In genomic region chr3:12898980-12899755, GRCh38 we compare ENCODE assay signal across 17 cellular contexts. TPM values are rescaled to one million over a fixed set of nuclear protein-coding genes. Genes with fewer than 3 reads are reported as not detected.
DNase-seq lines count a peak whose midpoint lies in the region; ATAC-seq, FAIRE-seq and TF ChIP-seq lines count a peak whose summit lies in the region.
"Had no signal": no experiment of that assay in that cellular context is flagged by ENCODE, and none has a peak within 500 bp of the region (broad histone marks: within the 10 kb centered on the region; RNA-seq: fewer than 3 reads in every experiment).

No MANE protein-coding gene starts in this region.

- intact Hi-C loops in HepG2 (cut with micrococcal nuclease; ENCODE audit: unreplicated experiment) = no loop called here

- no peak overlapping the region for H3K4me3 Mint-ChIP-seq in CD4-positive, CD25-positive, alpha-beta regulatory T cell
- peak overlapping the region; percentile 9 for H3K4me3 Mint-ChIP-seq in T-helper 17 cell
- no peak overlapping the region for H3K4me3 Mint-ChIP-seq in progenitor cell of endocrine pancreas (ENCODE audit: low read depth)
- H3K4me3 Mint-ChIP-seq: CD4-positive, alpha-beta T cell; GM23338 had no signal

- H3K9me3 ChIP-seq in CD4-positive, CD25-positive, alpha-beta regulatory T cell (ENCODE audit: control insufficient read depth in 2 of 2, low read length in 2 of 2) = no peaks in the 10 kb centered on the region
- H3K9me3 ChIP-seq in T-helper 17 cell (ENCODE audit: control insufficient read depth, low read length, poor library complexity, severe bottlenecking) (no peaks in the 10 kb centered on the region), HepG2 (ENCODE audit: low read length) (no peaks in the 10 kb centered on the region)

- TF ChIP-seq CTCF in HepG2 (CRISPR knock-in tag; IDR thresholded peaks at IDR 0.05) = no peak
- TF ChIP-seq CTCF in progenitor cell of endocrine pancreas (IDR thresholded peaks at IDR 0.05; ENCODE audit: unreplicated experiment) = no peak

- TF ChIP-seq RAD21 in HepG2 (CRISPR knock-in tag; IDR thresholded peaks at IDR 0.05) = no peak

- H3K4me1 Mint-ChIP-seq in CD4-positive, CD25-positive, alpha-beta regulatory T cell = peaks cover 0 to 4% (median 2%) of the 10 kb centered on the region in 4 donors
- H3K4me1 Mint-ChIP-seq in T-helper 17 cell (peaks cover 15% of the 10 kb centered on the region), progenitor cell of endocrine pancreas (ENCODE audit: low read depth) (no peaks in the 10 kb centered on the region)

- no peaks in the 10 kb centered on the region for H3K27me3 ChIP-seq in CD4-positive, CD25-positive, alpha-beta regulatory T cell (ENCODE audit: control insufficient read depth, insufficient read depth, low read length)
- no peaks in the 10 kb centered on the region; a peak in 1 of 5 replicates for H3K27me3 ChIP-seq in HepG2 (ENCODE audit: control insufficient read depth in 1 of 2, insufficient read depth in 2 of 2, low read length in 2 of 2)

- peaks cover 19% of the 10 kb centered on the region for H3K36me3 Mint-ChIP-seq in CD4-positive, CD25-positive, alpha-beta regulatory T cell
- H3K36me3 Mint-ChIP-seq in T-helper 17 cell (ENCODE audit: low read depth) = peaks cover 7% of the 10 kb centered on the region
- H3K36me3 Mint-ChIP-seq in progenitor cell of endocrine pancreas (ENCODE audit: insufficient read depth) = peaks cover 16% of the 10 kb centered on the region

- H3K79me2 ChIP-seq in HepG2 (ENCODE audit: insufficient read depth, low read length) = no peaks in the 10 kb centered on the region

- no peak for FAIRE-seq in HepG2 (lab: Jason Lieb, UNC)
- FAIRE-seq in GM19239 (lab: Jason Lieb, UNC) = no peak

- no peak overlapping the region for H3K27ac ChIP-seq in CD4-positive, CD25-positive, alpha-beta regulatory T cell (ENCODE audit: insufficient read depth, low read length, poor library complexity, severe bottlenecking)
- no peak overlapping the region for H3K27ac ChIP-seq in HepG2 (ENCODE audit: extremely low read length, insufficient read depth, low read length)
- H3K27ac ChIP-seq: SK-N-MC had no signal

- no peak overlapping the region for H3K4me3 ChIP-seq in CD4-positive, CD25-positive, alpha-beta regulatory T cell (ENCODE audit: low read depth, low read length)
- H3K4me3 ChIP-seq in HepG2 (replicated peaks in 1 of 3; ENCODE audit: insufficient read depth in 1 of 3, low read depth in 2 of 3, low read length in 3 of 3) = no peak overlapping the region
- H3K4me3 ChIP-seq: GM23338, SK-N-MC had no signal

- peak overlapping the region in 2 of 3 donors; percentile 56 to 58 for H3K27ac Mint-ChIP-seq in CD4-positive, CD25-positive, alpha-beta regulatory T cell
- H3K27ac Mint-ChIP-seq in T-helper 17 cell (no peak overlapping the region), progenitor cell of endocrine pancreas (peak overlapping the region; percentile 20)
- H3K27ac Mint-ChIP-seq: CD4-positive, alpha-beta T cell; GM23338 had no signal

- TF ChIP-seq EP300 in HepG2 (IDR thresholded peaks at IDR 0.05; ENCODE audit: low read depth in 2 of 2, low read length in 2 of 2) (no peak), HepG2 (CRISPR knock-in tag; IDR thresholded peaks at IDR 0.05; ENCODE audit: borderline replicate concordance) (no peak)

- CTCF ChIA-PET in HepG2 (lab: Yijun Ruan, JAX; ENCODE audit: low intra/inter-chr PET ratio, low total read pairs) = no interaction called here

- in situ Hi-C loops in HepG2 (cut with HindIII; ENCODE audit: extremely low pct_ligation_motif_present, low pct_unique_long_range_greater_than_20kb) = no loop called here

- no peaks in the 10 kb centered on the region for H3K9me3 Mint-ChIP-seq in CD4-positive, CD25-positive, alpha-beta regulatory T cell
- no peaks in the 10 kb centered on the region for H3K9me3 Mint-ChIP-seq in progenitor cell of endocrine pancreas (ENCODE audit: low read depth)
- H3K9me3 Mint-ChIP-seq: CD4-positive, alpha-beta T cell; GM23338 had no signal

- no peak overlapping the region for H3K9ac ChIP-seq in HepG2 (ENCODE audit: insufficient read depth, low read depth, low read length)

- WGBS in HepG2 (ENCODE audit: low lambda C conversion rate) = 96% methylated on average over 36 of the region's 39 CpGs

- no TSS peak for BruUV-seq in HepG2 (replicated peaks; lab: Mats Ljungman, UMichigan)

- no peak for DNase-seq in CD4-positive, CD25-positive, alpha-beta regulatory T cell
- DNase-seq in T-helper 17 cell = no peak
- DNase-seq in HepG2 (ENCODE audit: low spot score) = no peak
- no peak for DNase-seq in progenitor cell of endocrine pancreas (ENCODE audit: low spot score, unreplicated experiment)
- DNase-seq in activated CD8-positive, alpha-beta memory T cell treated with anti-CD3 and anti-CD28 coated beads, Interleukin-2, amount 50 U/mL, for 4 hours = no peak
- no peak for DNase-seq in GM19239 (ENCODE audit: insufficient read length, low spot score)
- DNase-seq: Calu3; CD4-positive, alpha-beta T cell; Kasumi-1; MM.1S; NCI-H1092 treated with DMSO at 0.1 percent for 48 hours; NCI-H2081 treated with DMSO at 0.1 percent for 48 hours; NCI-H510A treated with DMSO at 0.1 percent for 48 hours; NCI-H82 had no signal

- H3K27me3 Mint-ChIP-seq in CD4-positive, CD25-positive, alpha-beta regulatory T cell = no peaks in the 10 kb centered on the region
- H3K27me3 Mint-ChIP-seq in T-helper 17 cell = no peaks in the 10 kb centered on the region
- no peaks in the 10 kb centered on the region for H3K27me3 Mint-ChIP-seq in progenitor cell of endocrine pancreas
- H3K27me3 Mint-ChIP-seq: CD4-positive, alpha-beta T cell had no signal

- ATAC-seq in CD4-positive, CD25-positive, alpha-beta regulatory T cell (ENCODE audit: low read depth in 2 of 2) = no peak
- ATAC-seq in T-helper 17 cell (no peak), HepG2 (no peak), HG02642 (IDR thresholded peaks at IDR 0.05; ENCODE audit: poor library complexity, unreplicated experiment) (no peak)
- ATAC-seq: GM23338 had no signal

- H3K4me1 ChIP-seq in CD4-positive, CD25-positive, alpha-beta regulatory T cell (ENCODE audit: control insufficient read depth, insufficient read depth, low read length, poor library complexity, severe bottlenecking) = no peaks in the 10 kb centered on the region
- H3K4me1 ChIP-seq in HepG2 (ENCODE audit: insufficient read depth, low read length) = peaks cover 42% of the 10 kb centered on the region

- TF ChIP-seq POLR2A in HepG2 (IDR thresholded peaks at IDR 0.05; ENCODE audit: insufficient read depth in 1 of 2, low read depth in 2 of 2, low read length in 2 of 2) = no peak

- peaks cover 52% of the 10 kb centered on the region for H3K36me3 ChIP-seq in CD4-positive, CD25-positive, alpha-beta regulatory T cell (ENCODE audit: control insufficient read depth, insufficient read depth, low read length)
- peaks cover 13 to 41% of the 10 kb centered on the region in 2 experiments for H3K36me3 ChIP-seq in HepG2 (replicated peaks in 1 of 2; ENCODE audit: control insufficient read depth in 1 of 2, insufficient read depth in 2 of 2, low read length in 2 of 2)

- POLR2A ChIA-PET in HepG2 (lab: Yijun Ruan, JAX) = no interaction called here

- H2AFZ ChIP-seq in HepG2 (ENCODE audit: low read length) = no peak overlapping the region
- H2AFZ ChIP-seq: GM23338 had no signal

- H3K4me2 ChIP-seq in HepG2 (ENCODE audit: low read depth, low read length) = no peak overlapping the region
- H3K4me2 ChIP-seq: GM23338 had no signal

- peaks cover 12% of the 10 kb centered on the region; the same call in 1 of the 2 replicates for H4K20me1 ChIP-seq in HepG2 (ENCODE audit: insufficient read depth, low read length)

TF ChIP-seq in HepG2, 621 proteins besides CTCF, POLR2A, EP300 and RAD21 (continues in another document):
- TF ChIP-seq AGO2 (optimal IDR thresholded peaks at IDR 0.05; ENCODE audit: low read depth, low read length) = peak; percentile 86
- TF ChIP-seq ELF1 (CRISPR knock-in tag; IDR thresholded peaks at IDR 0.05) = no peak
- TF ChIP-seq SAP130 (CRISPR knock-in tag; IDR thresholded peaks at IDR 0.05; ENCODE audit: low read depth) = no peak
- peak; percentile 18 to 60; a peak in 2 of 4 replicates for TF ChIP-seq MAFK (conservative IDR thresholded peaks at IDR 0.05 in 1 of 2, IDR thresholded peaks at IDR 0.05 in 1 of 2; ENCODE audit: low read length in 2 of 2)

RNA-seq across cellular contexts. Expression of gene RPL32, which starts 57.8 kb away (rescaled TPM):
- 2,250 TPM for total RNA-seq in CD4-positive, CD25-positive, alpha-beta regulatory T cell
- 1,000 to 10,000 TPM; 2,316 to 3,950 (median 3,295) TPM for polyA plus RNA-seq in CD4-positive, CD25-positive, alpha-beta regulatory T cell
- total RNA-seq in T-helper 17 cell = 1,000 to 10,000 TPM; 3,315 to 3,401 TPM
- total RNA-seq in HepG2 (2016; rRNA removed; fragmentation: Illumina TruSeq; extraction: Trizol) = 1,781 and 2,179 TPM in 2 replicates
- 3,269 and 3,354 TPM in 2 replicates for total RNA-seq in HepG2 (2016; cell fraction: cytosol; rRNA removed; fragmentation: Illumina TruSeq; extraction: Trizol; ENCODE audit: low read depth)
- total RNA-seq in HepG2 (2016; cell fraction: insoluble cytoplasmic fraction; rRNA removed; fragmentation: Illumina TruSeq; extraction: Trizol) = 1,702 and 2,262 TPM in 2 replicates
- total RNA-seq in HepG2 (2016; cell fraction: membrane; rRNA removed; fragmentation: Illumina TruSeq; extraction: Trizol) = 4,253 and 4,526 TPM in 2 replicates
- 560 and 609 TPM in 2 replicates for total RNA-seq in HepG2 (2016; cell fraction: nucleus; rRNA removed; fragmentation: Illumina TruSeq; extraction: Trizol)
- 2,268 and 2,401 TPM in 2 replicates for polyA plus RNA-seq in HepG2 (2011; rRNA removed)
- 1,778 and 1,795 TPM in 2 replicates for polyA plus RNA-seq in HepG2 (2011; cell fraction: cytosol; rRNA removed)
- 459 and 538 TPM in 2 replicates for polyA plus RNA-seq in HepG2 (2011; cell fraction: nucleus; rRNA removed)
- 2,727 and 3,505 TPM in 2 replicates for polyA plus RNA-seq in HepG2 (2012)
- 4,453 and 4,819 TPM in 2 replicates for polyA plus RNA-seq in HepG2 (2016; cell fraction: cytosol; fragmentation: Illumina TruSeq; extraction: Trizol; ENCODE audit: low read depth)
- polyA plus RNA-seq in HepG2 (2016; cell fraction: insoluble cytoplasmic fraction; fragmentation: Illumina TruSeq; extraction: Trizol; ENCODE audit: low read depth) = 2,446 and 2,535 TPM in 2 replicates
- 4,866 and 4,953 TPM in 2 replicates for polyA plus RNA-seq in HepG2 (2016; cell fraction: membrane; fragmentation: Illumina TruSeq; extraction: Trizol; ENCODE audit: low read depth)
- 1,119 and 1,145 TPM in 2 replicates for polyA plus RNA-seq in HepG2 (2016; cell fraction: nucleus; fragmentation: Illumina TruSeq; extraction: Trizol; ENCODE audit: insufficient read depth, low read depth)
- polyA minus RNA-seq in HepG2 (2011; rRNA and poly(A)+ RNA removed; ENCODE audit: low replicate concordance) = 371 and 1,174 TPM in 2 replicates
- polyA minus RNA-seq in HepG2 (2011; cell fraction: cytosol; rRNA and poly(A)+ RNA removed) = 694 and 812 TPM in 2 replicates
- 216 and 257 TPM in 2 replicates for polyA minus RNA-seq in HepG2 (2011; cell fraction: nucleus; rRNA and poly(A)+ RNA removed)
- 1,626 and 1,662 TPM in 2 replicates for total RNA-seq in progenitor cell of endocrine pancreas
